In the genomic region with DNA sequence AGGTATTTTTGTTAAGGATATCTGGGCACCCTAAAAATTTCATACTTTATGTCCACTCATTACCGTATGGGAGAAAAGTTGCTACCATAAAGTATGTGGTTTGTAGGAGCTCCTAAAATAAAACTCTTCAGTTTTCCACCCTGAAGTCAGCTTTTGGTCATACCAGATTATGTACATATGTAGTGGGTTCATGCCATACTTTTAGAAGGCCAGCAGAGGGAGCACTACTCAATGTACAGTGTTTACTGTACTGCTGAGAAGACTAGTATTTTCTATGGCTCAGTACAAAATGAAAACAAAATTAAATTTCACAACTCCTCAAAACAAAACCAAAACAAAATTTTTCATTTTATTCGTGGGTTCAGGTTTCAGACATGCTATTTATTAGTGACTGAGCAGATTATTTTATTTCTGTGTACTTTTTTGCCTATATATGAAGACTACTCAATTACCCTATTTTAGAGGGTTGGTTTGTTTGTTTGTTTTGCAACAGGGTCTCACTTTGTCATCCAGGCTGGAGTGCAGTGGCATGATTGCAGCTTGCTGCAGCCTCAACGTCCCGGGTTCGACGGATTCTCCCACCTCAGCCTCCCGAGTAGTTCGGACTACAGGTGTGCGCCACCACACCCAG, we compare ENCODE assay signal across 8 cellular contexts. TPM values are rescaled to one million over a fixed set of nuclear protein-coding genes. Genes with fewer than 3 reads are reported as not detected.
A peak's percentile ranks its signal among the peaks of the same experiment; 100 is the strongest.
DNase-seq lines count a peak whose midpoint lies in the region; ATAC-seq and TF ChIP-seq lines count a peak whose summit lies in the region.

No MANE protein-coding gene starts in this region.

- peak overlapping the region in 1 of 2 donors; percentile 64 for H3K27ac Mint-ChIP-seq in natural killer cell treated with Interleukin-12 subunit alpha and Interleukin-12 subunit beta and Interleukin-15 and Interleukin-18, amount 100 ng/mL, for 72 hours

- H3K9me3 Mint-ChIP-seq in natural killer cell treated with Interleukin-12 subunit alpha and Interleukin-12 subunit beta and Interleukin-15 and Interleukin-18, amount 100 ng/mL, for 72 hours = no peaks in the 10 kb centered on the region

- no peak for TF ChIP-seq POLR2A in erythroblast (IDR thresholded peaks at IDR 0.05; ENCODE audit: low read length)

- peaks cover 8 to 12% of the 10 kb centered on the region in 2 donors for H3K4me1 Mint-ChIP-seq in natural killer cell treated with Interleukin-12 subunit alpha and Interleukin-12 subunit beta and Interleukin-15 and Interleukin-18, amount 100 ng/mL, for 72 hours (ENCODE audit: low read depth in 2 of 2)

- H3K36me3 Mint-ChIP-seq in natural killer cell treated with Interleukin-12 subunit alpha and Interleukin-12 subunit beta and Interleukin-15 and Interleukin-18, amount 100 ng/mL, for 72 hours = peaks cover 4% of the 10 kb centered on the region

- H3K27me3 Mint-ChIP-seq in natural killer cell treated with Interleukin-12 subunit alpha and Interleukin-12 subunit beta and Interleukin-15 and Interleukin-18, amount 100 ng/mL, for 72 hours = no peaks in the 10 kb centered on the region

- ATAC-seq in GM21381 (IDR thresholded peaks at IDR 0.05; ENCODE audit: unreplicated experiment) = peak; percentile 92
- ATAC-seq in HG03558 (IDR thresholded peaks at IDR 0.05; ENCODE audit: extremely low read depth, unreplicated experiment) = peak; percentile 96
- ATAC-seq in natural killer cell treated with Interleukin-12 subunit alpha and Interleukin-12 subunit beta and Interleukin-15 and Interleukin-18, amount 100 ng/mL, for 72 hours = peak; percentile 97 to 98

- DNase-seq in Daoy (ENCODE audit: low read depth) (peak; percentile 57), NCI-H69 (lab: John Stamatoyannopoulos, UW) (peak; percentile 63), erythroblast (lab: John Stamatoyannopoulos, UW) (peak; percentile 79 to 87), ecto neural progenitor cell (ENCODE audit: low spot score) (no peak)
- peak; percentile 31 to 44 for DNase-seq in activated CD4-positive, alpha-beta T cell treated with anti-CD3 and anti-CD28 coated beads, Interleukin-2, amount 50 U/mL, for 4 hours
- peak; percentile 79 for DNase-seq in natural killer cell treated with Interleukin-12 subunit alpha and Interleukin-12 subunit beta and Interleukin-15 and Interleukin-18, amount 100 ng/mL, for 72 hours (ENCODE audit: low spot score)

- peak overlapping the region; percentile 39 for H3K4me3 Mint-ChIP-seq in natural killer cell treated with Interleukin-12 subunit alpha and Interleukin-12 subunit beta and Interleukin-15 and Interleukin-18, amount 100 ng/mL, for 72 hours

RNA-seq across cellular contexts. Expression of gene NXPE3, which starts 24.3 kb away (rescaled TPM):
- 5.0 and 8.0 TPM in 2 replicates for total RNA-seq in Daoy (2014; rRNA removed; shearing (Covaris generic))
- 10 to 100 TPM; 14.9 to 20.6 TPM for total RNA-seq in natural killer cell treated with Interleukin-12 subunit alpha and Interleukin-12 subunit beta and Interleukin-15 and Interleukin-18, amount 100 ng/mL, for 72 hours

RNA-seq across cellular contexts. Expression of gene NFKBIZ, which starts 46.0 kb away (rescaled TPM):
- 23.2 and 65.5 TPM in 2 replicates for total RNA-seq in Daoy (2014; rRNA removed; shearing (Covaris generic))
- total RNA-seq in natural killer cell treated with Interleukin-12 subunit alpha and Interleukin-12 subunit beta and Interleukin-15 and Interleukin-18, amount 100 ng/mL, for 72 hours = 100 to 1,000 TPM; 314 to 418 TPM
